ENCODE assay signal across 14 cellular contexts in genomic region chr14:96105089-96105920, GRCh38.
DNase-seq lines count a peak whose midpoint lies in the region; ATAC-seq and TF ChIP-seq lines count a peak whose summit lies in the region.
"Had no signal": no experiment of that assay in that cellular context is flagged by ENCODE, and none has a peak within 500 bp of the region (broad histone marks: within the 10 kb centered on the region; RNA-seq: fewer than 3 reads in every experiment).

No MANE protein-coding gene starts in this region.

- peak overlapping the region; percentile 76; the same call in 1 of the 2 replicates for H3K4me2 ChIP-seq in MM.1S (ENCODE audit: low read depth, low read length)
- H3K4me2 ChIP-seq in skeletal muscle satellite cell (ENCODE audit: low read length) = peak overlapping the region; percentile 50

- H3K4me1 ChIP-seq in MM.1S (ENCODE audit: low read length) = peaks cover 5% of the 10 kb centered on the region
- H3K4me1 ChIP-seq in breast epithelium = peaks cover 0 to 2% of the 10 kb centered on the region in 2 donors
- peaks cover 0 to 30% (median 7%) of the 10 kb centered on the region in 4 donors for H3K4me1 ChIP-seq in right lobe of liver
- H3K4me1 ChIP-seq in skeletal muscle satellite cell (ENCODE audit: control insufficient read depth, insufficient read depth, low read length) = peaks cover 21% of the 10 kb centered on the region
- peaks cover 14 to 28% of the 10 kb centered on the region in 2 donors for H3K4me1 ChIP-seq in thyroid gland
- H3K4me1 ChIP-seq: parathyroid adenoma had no signal

- no peak overlapping the region for H3K4me3 Mint-ChIP-seq in activated T-cell treated with anti-CD3 and anti-CD28 coated beads, Interleukin-2, amount 50 U/mL, for 4 hours
- no peak overlapping the region for H3K4me3 Mint-ChIP-seq in WTC11
- H3K4me3 Mint-ChIP-seq: activated naive CD8-positive, alpha-beta T cell treated with anti-CD3 and anti-CD28 coated beads, Interleukin-2, amount 10 ng/mL, durations not matched to agents 7 days and 5 days had no signal

- no peak overlapping the region for H2AFZ ChIP-seq in MM.1S (ENCODE audit: low read length)

- DNase-seq in MM.1S (no peak), breast epithelium (ENCODE audit: low spot score in 2 of 2) (no peak), right lobe of liver (no peak), thyroid gland (no peak), WTC11 (ENCODE audit: low spot score) (no peak)
- no peak for DNase-seq in activated T-cell treated with anti-CD3 and anti-CD28 coated beads, Interleukin-2, amount 50 U/mL, for 4 hours
- DNase-seq: activated naive CD8-positive, alpha-beta T cell treated with anti-CD3 and anti-CD28 coated beads, Interleukin-2, amount 10 ng/mL, durations not matched to agents 7 days and 5 days; NCI-H187 treated with DMSO at 0.1 percent for 48 hours; stimulated activated CD4-positive, alpha-beta T cell treated with anti-CD3 and anti-CD28 coated beads, Interleukin-2, amount 100 ng/mL, for 24 hours had no signal

- H3K9me3 ChIP-seq in MM.1S (replicated peaks; ENCODE audit: insufficient read depth, low read length) (no peaks in the 10 kb centered on the region), breast epithelium (no peaks in the 10 kb centered on the region), right lobe of liver (no peaks in the 10 kb centered on the region), skeletal muscle satellite cell (replicated peaks; ENCODE audit: low read length) (no peaks in the 10 kb centered on the region), thyroid gland (no peaks in the 10 kb centered on the region)

- H3K9me3 Mint-ChIP-seq in activated T-cell treated with anti-CD3 and anti-CD28 coated beads, Interleukin-2, amount 50 U/mL, for 4 hours = no peaks in the 10 kb centered on the region
- peaks cover 6% of the 10 kb centered on the region; the same call in 1 of the 2 replicates for H3K9me3 Mint-ChIP-seq in WTC11
- H3K9me3 Mint-ChIP-seq: activated naive CD8-positive, alpha-beta T cell treated with anti-CD3 and anti-CD28 coated beads, Interleukin-2, amount 10 ng/mL, durations not matched to agents 7 days and 5 days had no signal

- H3K36me3 ChIP-seq in MM.1S (replicated peaks; ENCODE audit: insufficient read depth, low read length) (no peaks in the 10 kb centered on the region), breast epithelium (no peaks in the 10 kb centered on the region), right lobe of liver (no peaks in the 10 kb centered on the region), skeletal muscle satellite cell (ENCODE audit: insufficient read depth, low read length) (no peaks in the 10 kb centered on the region), thyroid gland (no peaks in the 10 kb centered on the region)

- H3K9me2 ChIP-seq in MM.1S (replicated peaks; ENCODE audit: insufficient read depth, low read length) = no peaks in the 10 kb centered on the region

- no peaks in the 10 kb centered on the region for H3K79me2 ChIP-seq in MM.1S (ENCODE audit: low read length)
- H3K79me2 ChIP-seq: parathyroid adenoma had no signal

- POLR2A ChIA-PET in WTC11 (lab: Charles Lee) = no interaction called here

- no peaks in the 10 kb centered on the region for H4K20me1 ChIP-seq in MM.1S (ENCODE audit: insufficient read depth, low read length)

- TF ChIP-seq CTCF in MM.1S (IDR thresholded peaks at IDR 0.05; ENCODE audit: low read length) = no peak
- no peak for TF ChIP-seq CTCF in breast epithelium (IDR thresholded peaks at IDR 0.05)
- TF ChIP-seq CTCF in right lobe of liver (IDR thresholded peaks at IDR 0.05) = no peak
- no peak for TF ChIP-seq CTCF in thyroid gland (IDR thresholded peaks at IDR 0.05)
- no peak for TF ChIP-seq CTCF in WTC11 (IDR thresholded peaks at IDR 0.05)

- ATAC-seq in right lobe of liver = no peak
- no peak for ATAC-seq in HG02588 (IDR thresholded peaks at IDR 0.05; ENCODE audit: unreplicated experiment)
- ATAC-seq in activated T-cell treated with anti-CD3 and anti-CD28 coated beads, Interleukin-2, amount 50 U/mL, for 4 hours = no peak
- no peak for ATAC-seq in WTC11

- H3K9ac ChIP-seq in MM.1S (ENCODE audit: low read length) = no peak overlapping the region
- H3K9ac ChIP-seq in skeletal muscle satellite cell (ENCODE audit: low read depth, low read length) = peak overlapping the region; percentile 50
- H3K9ac ChIP-seq: parathyroid adenoma had no signal

- H3K27me3 ChIP-seq in MM.1S (replicated peaks; ENCODE audit: insufficient read depth, low read length) (no peaks in the 10 kb centered on the region), breast epithelium (peaks cover 0 to 4% of the 10 kb centered on the region in 2 donors), right lobe of liver (no peaks in the 10 kb centered on the region), skeletal muscle satellite cell (ENCODE audit: control insufficient read depth, insufficient read depth, low read length) (peaks cover 6% of the 10 kb centered on the region), thyroid gland (no peaks in the 10 kb centered on the region)

- H3K27ac Mint-ChIP-seq in WTC11 = no peak overlapping the region
- H3K27ac Mint-ChIP-seq: activated naive CD8-positive, alpha-beta T cell treated with anti-CD3 and anti-CD28 coated beads, Interleukin-2, amount 10 ng/mL, durations not matched to agents 7 days and 5 days had no signal

- no peaks in the 10 kb centered on the region for H3K36me3 Mint-ChIP-seq in activated T-cell treated with anti-CD3 and anti-CD28 coated beads, Interleukin-2, amount 50 U/mL, for 4 hours (ENCODE audit: insufficient read depth)
- no peaks in the 10 kb centered on the region for H3K36me3 Mint-ChIP-seq in WTC11
- H3K36me3 Mint-ChIP-seq: activated naive CD8-positive, alpha-beta T cell treated with anti-CD3 and anti-CD28 coated beads, Interleukin-2, amount 10 ng/mL, durations not matched to agents 7 days and 5 days had no signal

- H3K27me3 Mint-ChIP-seq in activated T-cell treated with anti-CD3 and anti-CD28 coated beads, Interleukin-2, amount 50 U/mL, for 4 hours (ENCODE audit: low read depth) = no peaks in the 10 kb centered on the region
- peaks cover under 1% of the 10 kb centered on the region for H3K27me3 Mint-ChIP-seq in WTC11 (ENCODE audit: low read depth)
- H3K27me3 Mint-ChIP-seq: activated naive CD8-positive, alpha-beta T cell treated with anti-CD3 and anti-CD28 coated beads, Interleukin-2, amount 10 ng/mL, durations not matched to agents 7 days and 5 days had no signal

- H3K27ac ChIP-seq in MM.1S (ENCODE audit: low read length) (no peak overlapping the region; the same call in 1 of the 2 replicates), breast epithelium (peak overlapping the region; percentile 77 to 83), right lobe of liver (peak overlapping the region; percentile 70 to 81 (median 77)), thyroid gland (peak overlapping the region in 1 of 3 donors; percentile 28)
- H3K27ac ChIP-seq: C4-2B, parathyroid adenoma, SK-N-MC had no signal

- 76% methylated on average over 11 of the region's 16 CpGs for WGBS in right lobe of liver (ENCODE audit: insufficient coverage, low coverage, low lambda C conversion rate, missing lambda C conversion rate)
- 87 to 88% methylated on average over 14 to 16 of the region's 16 CpGs for WGBS in thyroid gland, 2 donors

- H3F3A ChIP-seq in MM.1S (ENCODE audit: insufficient read depth, low read length) = no peaks in the 10 kb centered on the region

- CTCF ChIA-PET in WTC11 (lab: Charles Lee) = interaction anchor here (0.7 to 0.9 kb wide), 2 partner anchors 9 to 159 kb away, joined by 3 read pairs; no protein-coding TSS in a partner anchor

- intact Hi-C loops in breast epithelium (cut with DNase I; ENCODE audit: low total_unique reads) = loop anchor here (10.0 kb wide), 1 partner anchor 169 kb away; no protein-coding TSS in a partner anchor
- intact Hi-C loops in right lobe of liver (cut with DNase I) = loop anchor here in 1 of 2 donors (10.0 kb wide), 1 partner anchor 89 kb away; no protein-coding TSS in a partner anchor
- intact Hi-C loops in thyroid gland (cut with DNase I) = loop anchor here (10.0 kb wide), 2 partner anchors 99 to 319 kb away; partner anchors contain the start of gene BDKRB2

- TF ChIP-seq POLR2A in breast epithelium (IDR thresholded peaks at IDR 0.05) (no peak), right lobe of liver (IDR thresholded peaks at IDR 0.05) (no peak), thyroid gland (IDR thresholded peaks at IDR 0.05) (no peak)

- H3K4me1 Mint-ChIP-seq in activated T-cell treated with anti-CD3 and anti-CD28 coated beads, Interleukin-2, amount 50 U/mL, for 4 hours (ENCODE audit: low read depth) = peaks cover 3% of the 10 kb centered on the region
- H3K4me1 Mint-ChIP-seq in WTC11 = peaks cover 2% of the 10 kb centered on the region; the same call in 1 of the 2 replicates
- H3K4me1 Mint-ChIP-seq: activated naive CD8-positive, alpha-beta T cell treated with anti-CD3 and anti-CD28 coated beads, Interleukin-2, amount 10 ng/mL, durations not matched to agents 7 days and 5 days had no signal

- H3K4me3 ChIP-seq in MM.1S (ENCODE audit: low read length) = no peak overlapping the region; the same call in 1 of the 2 replicates
- H3K4me3 ChIP-seq in breast epithelium = peak overlapping the region in 1 of 3 donors; percentile 3
- no peak overlapping the region for H3K4me3 ChIP-seq in right lobe of liver
- H3K4me3 ChIP-seq in skeletal muscle satellite cell (ENCODE audit: low read length) = no peak overlapping the region
- H3K4me3 ChIP-seq in thyroid gland (replicated peaks in 1 of 3) = no peak overlapping the region
- H3K4me3 ChIP-seq: SK-N-MC had no signal

TF ChIP-seq in WTC11, 78 proteins besides CTCF, POLR2A, EP300 and RAD21 (continues in another document):
- TF ChIP-seq NFE2L1 (CRISPR knock-in tag; IDR thresholded peaks at IDR 0.05) (no peak), ESRRA (CRISPR knock-in tag; IDR thresholded peaks at IDR 0.05; ENCODE audit: borderline replicate concordance) (no peak), SMAD3 (CRISPR knock-in tag; IDR thresholded peaks at IDR 0.05; ENCODE audit: borderline replicate concordance) (no peak), GABPB1 (CRISPR knock-in tag; IDR thresholded peaks at IDR 0.05) (no peak), SMAD4 (CRISPR knock-in tag; IDR thresholded peaks at IDR 0.05) (no peak), MXD4 (CRISPR knock-in tag; IDR thresholded peaks at IDR 0.05; ENCODE audit: borderline replicate concordance) (no peak), FOXP1 (CRISPR knock-in tag; IDR thresholded peaks at IDR 0.05; ENCODE audit: borderline replicate concordance) (no peak), ATF3 (CRISPR knock-in tag; conservative IDR thresholded peaks at IDR 0.05) (no peak)
